Comparison of ENCODE assay signal across 1 cellular context in genomic region chr11:100791873-100792272, GRCh38.
TF ChIP-seq lines count a peak whose summit lies in the region.

No MANE protein-coding gene starts in this region.

TF ChIP-seq in H1, 55 proteins besides CTCF, POLR2A, EP300 and RAD21 (continued from another document):
- TF ChIP-seq, protein P1, sequence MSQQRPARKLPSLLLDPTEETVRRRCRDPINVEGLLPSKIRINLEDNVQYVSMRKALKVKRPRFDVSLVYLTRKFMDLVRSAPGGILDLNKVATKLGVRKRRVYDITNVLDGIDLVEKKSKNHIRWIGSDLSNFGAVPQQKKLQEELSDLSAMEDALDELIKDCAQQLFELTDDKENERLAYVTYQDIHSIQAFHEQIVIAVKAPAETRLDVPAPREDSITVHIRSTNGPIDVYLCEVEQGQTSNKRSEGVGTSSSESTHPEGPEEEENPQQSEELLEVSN (IDR thresholded peaks at IDR 0.05), result no peak
- TF ChIP-seq NRF1 (IDR thresholded peaks at IDR 0.05; ENCODE audit: low read depth, low read length) (no peak), RXRA (IDR thresholded peaks at IDR 0.05; ENCODE audit: insufficient read depth, low read depth, low read length) (no peak), CREB1 (IDR thresholded peaks at IDR 0.05) (no peak), TCF12 (IDR thresholded peaks at IDR 0.05; ENCODE audit: low read depth, low read length) (no peak), POLR2AphosphoS5 (IDR thresholded peaks at IDR 0.05; ENCODE audit: low read depth, low read length) (no peak), JUND (IDR thresholded peaks at IDR 0.05; ENCODE audit: low read length) (no peak), ZNF274 (IDR thresholded peaks at IDR 0.05; ENCODE audit: borderline replicate concordance, extremely low read depth, low read length) (no peak)
TF ChIP-seq in H1: peak in this region for 0.
